In the genomic region with DNA sequence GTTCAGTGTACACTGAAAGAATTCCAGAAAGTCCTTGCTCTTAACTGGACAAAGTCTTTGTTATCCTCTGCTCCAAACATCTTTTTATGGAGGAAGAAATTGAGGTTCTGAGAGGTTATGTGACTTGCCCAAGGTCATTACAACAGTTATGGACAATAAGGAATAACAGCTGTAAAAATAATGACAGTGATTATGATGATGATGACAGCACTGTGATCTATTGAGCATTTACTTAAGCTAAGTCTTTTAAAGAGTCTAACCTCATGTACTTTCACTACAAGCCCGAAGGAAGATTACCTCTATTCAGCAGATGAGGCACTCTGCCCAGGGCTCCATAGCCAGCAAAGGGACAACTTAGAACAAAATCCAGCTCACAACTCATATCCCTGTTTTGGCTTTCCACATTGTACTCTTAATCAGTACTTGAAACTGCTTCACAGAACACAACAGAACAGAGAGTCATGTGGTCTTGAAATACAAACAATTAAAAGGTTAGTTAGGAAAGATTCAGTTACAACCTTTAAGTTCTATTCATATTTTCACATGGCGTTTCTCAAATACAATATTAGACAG, we compare ENCODE assay signal across 26 cellular contexts.
A peak's percentile ranks its signal among the peaks of the same experiment; 100 is the strongest.
DNase-seq lines count a peak whose midpoint lies in the region; ATAC-seq and TF ChIP-seq lines count a peak whose summit lies in the region.
"Had no signal": no experiment of that assay in that cellular context is flagged by ENCODE, and none has a peak within 500 bp of the region (broad histone marks: within the 10 kb centered on the region; RNA-seq: fewer than 3 reads in every experiment).

No MANE protein-coding gene starts in this region.

- DNase-seq in NCI-H82 (lab: John Stamatoyannopoulos, UW) (peak; percentile 18), NCI-H82 treated with DMSO at 0.1 percent for 48 hours (lab: John Stamatoyannopoulos, UW; ENCODE audit: unreplicated experiment) (no peak), sciatic nerve (ENCODE audit: low spot score) (no peak)
- DNase-seq in activated T-helper 1 cell treated with anti-CD3 and anti-CD28 coated beads, Interleukin-12 subunit alpha, Interleukin-12 subunit beta, Interleukin-2, Interleukin-4 antibody, amounts not matched to agents 30 ng/mL and 10 ng/mL and 1 ng/mL, durations not matched to agents 14 hours and 24 hours and 36 hours (ENCODE audit: low spot score): no peak
- no peak for DNase-seq in activated naive CD4-positive, alpha-beta T cell treated with anti-CD3 and anti-CD28 coated beads, Interleukin-2, amount 50 U/mL, for 16 hours
- DNase-seq: activated CD4-positive, alpha-beta memory T cell treated with anti-CD3 and anti-CD28 coated beads for 36 hours; activated CD4-positive, alpha-beta T cell treated with anti-CD3 and anti-CD28 coated beads for 1 hour; activated naive CD4-positive, alpha-beta T cell treated with Interleukin-2 at 50 U/mL for 16 hours; body of pancreas; CD4-positive, CD25-positive, alpha-beta regulatory T cell; cerebellar nuclear complex; immature natural killer cell; IMR-90; left colon; mesendoderm; NCI-H146; Peyer's patch; retina; SIG-M5; stimulated activated CD4-positive, alpha-beta T cell treated with anti-CD3 and anti-CD28 coated beads, Interleukin-12 subunit alpha, Interleukin-12 subunit beta, amount 100 ng/mL, for 4 hours; stimulated activated CD4-positive, alpha-beta T cell treated with anti-CD3 and anti-CD28 coated beads, Interleukin-4, amount 100 ng/mL, for 1 hour; trophoblast cell had no signal

- no peak for TF ChIP-seq CTCF in gastroesophageal sphincter (IDR thresholded peaks at IDR 0.05)

- TF ChIP-seq EP300 in gastroesophageal sphincter (IDR thresholded peaks at IDR 0.05): no peak

- no peaks in the 10 kb centered on the region for H3K9me3 ChIP-seq in gastroesophageal sphincter
- H3K9me3 ChIP-seq: body of pancreas, Peyer's patch had no signal

- H3K4me3 Mint-ChIP-seq in activated T-helper 1 cell treated with anti-CD3 and anti-CD28 coated beads, Interleukin-12 subunit alpha, Interleukin-12 subunit beta, Interleukin-2, Interleukin-4 antibody, amounts not matched to agents 30 ng/mL and 10 ng/mL and 1 ng/mL, durations not matched to agents 14 hours and 24 hours and 36 hours: no peak overlapping the region
- H3K4me3 Mint-ChIP-seq: activated CD4-positive, alpha-beta memory T cell treated with anti-CD3 and anti-CD28 coated beads for 36 hours; CD4-positive, CD25-positive, alpha-beta regulatory T cell; GM23338; immature natural killer cell had no signal

- intact Hi-C loops in sciatic nerve (cut with DNase I): no loop called here
- intact Hi-C loops in activated T-helper 1 cell treated with anti-CD3 and anti-CD28 coated beads, Interleukin-12 subunit alpha, Interleukin-12 subunit beta, Interleukin-2, Interleukin-4 antibody, amounts not matched to agents 30 ng/mL and 10 ng/mL and 1 ng/mL, durations not matched to agents 14 hours and 24 hours and 36 hours (cut with micrococcal nuclease): no loop called here

- peaks cover 0 to 17% (median 0%) of the 10 kb centered on the region in 3 donors for H3K4me1 ChIP-seq in gastroesophageal sphincter

- no peaks in the 10 kb centered on the region for H3K9me3 Mint-ChIP-seq in activated T-helper 1 cell treated with anti-CD3 and anti-CD28 coated beads, Interleukin-12 subunit alpha, Interleukin-12 subunit beta, Interleukin-2, Interleukin-4 antibody, amounts not matched to agents 30 ng/mL and 10 ng/mL and 1 ng/mL, durations not matched to agents 14 hours and 24 hours and 36 hours
- H3K9me3 Mint-ChIP-seq: activated CD4-positive, alpha-beta memory T cell treated with anti-CD3 and anti-CD28 coated beads for 36 hours; GM23338 had no signal

- H3K4me1 Mint-ChIP-seq in activated T-helper 1 cell treated with anti-CD3 and anti-CD28 coated beads, Interleukin-12 subunit alpha, Interleukin-12 subunit beta, Interleukin-2, Interleukin-4 antibody, amounts not matched to agents 30 ng/mL and 10 ng/mL and 1 ng/mL, durations not matched to agents 14 hours and 24 hours and 36 hours (ENCODE audit: low read depth): no peaks in the 10 kb centered on the region
- H3K4me1 Mint-ChIP-seq: CD4-positive, CD25-positive, alpha-beta regulatory T cell; immature natural killer cell had no signal

- ATAC-seq in gastroesophageal sphincter: peak; percentile 16
- peak; percentile 58 for ATAC-seq in sciatic nerve
- ATAC-seq in HG02973 (IDR thresholded peaks at IDR 0.05; ENCODE audit: unreplicated experiment): no peak
- ATAC-seq in GM19397 (IDR thresholded peaks at IDR 0.05; ENCODE audit: unreplicated experiment): no peak
- ATAC-seq: body of pancreas, GM23338, left colon had no signal

- WGBS in gastroesophageal sphincter (ENCODE audit: low coverage in 1 of 2), 2 donors: 45 to 60% methylated on average over 2 of the region's 2 CpGs

- TF ChIP-seq POLR2A in gastroesophageal sphincter (IDR thresholded peaks at IDR 0.05): no peak

- no peak overlapping the region for H3K27ac Mint-ChIP-seq in activated T-helper 1 cell treated with anti-CD3 and anti-CD28 coated beads, Interleukin-12 subunit alpha, Interleukin-12 subunit beta, Interleukin-2, Interleukin-4 antibody, amounts not matched to agents 30 ng/mL and 10 ng/mL and 1 ng/mL, durations not matched to agents 14 hours and 24 hours and 36 hours
- H3K27ac Mint-ChIP-seq: activated CD4-positive, alpha-beta memory T cell treated with anti-CD3 and anti-CD28 coated beads for 36 hours; CD4-positive, CD25-positive, alpha-beta regulatory T cell; GM23338; immature natural killer cell had no signal

- no peaks in the 10 kb centered on the region for H3K36me3 ChIP-seq in gastroesophageal sphincter
- H3K36me3 ChIP-seq: Peyer's patch had no signal

- H3K36me3 Mint-ChIP-seq in activated T-helper 1 cell treated with anti-CD3 and anti-CD28 coated beads, Interleukin-12 subunit alpha, Interleukin-12 subunit beta, Interleukin-2, Interleukin-4 antibody, amounts not matched to agents 30 ng/mL and 10 ng/mL and 1 ng/mL, durations not matched to agents 14 hours and 24 hours and 36 hours (ENCODE audit: low read depth): no peaks in the 10 kb centered on the region
- H3K36me3 Mint-ChIP-seq: activated CD4-positive, alpha-beta memory T cell treated with anti-CD3 and anti-CD28 coated beads for 36 hours; CD4-positive, CD25-positive, alpha-beta regulatory T cell; immature natural killer cell had no signal

- H3K27me3 Mint-ChIP-seq in activated T-helper 1 cell treated with anti-CD3 and anti-CD28 coated beads, Interleukin-12 subunit alpha, Interleukin-12 subunit beta, Interleukin-2, Interleukin-4 antibody, amounts not matched to agents 30 ng/mL and 10 ng/mL and 1 ng/mL, durations not matched to agents 14 hours and 24 hours and 36 hours (ENCODE audit: insufficient read depth): no peaks in the 10 kb centered on the region

- no peak overlapping the region for H3K27ac ChIP-seq in gastroesophageal sphincter
- H3K27ac ChIP-seq: body of pancreas, Peyer's patch had no signal

- no peaks in the 10 kb centered on the region for H3K27me3 ChIP-seq in gastroesophageal sphincter
- H3K27me3 ChIP-seq: body of pancreas, Peyer's patch had no signal

- no peak overlapping the region for H3K4me3 ChIP-seq in gastroesophageal sphincter
- H3K4me3 ChIP-seq: body of pancreas, GM23338, Peyer's patch had no signal

Comparison
In these comparisons a context has a peak if more than half of its experiments do, and no peak if none do; other contexts are left out.
1. ATAC-seq: peak in gastroesophageal sphincter (single experiment) and sciatic nerve (single experiment); none in HG02973 (single experiment) and GM19397 (single experiment).